In genomic region chr9:129751841-129752801, GRCh38 we compare ENCODE assay signal across 2 cellular contexts.
TF ChIP-seq lines count a peak whose summit lies in the region.

No MANE protein-coding gene starts in this region.

TF ChIP-seq in K562, 482 proteins besides CTCF, POLR2A, EP300 and RAD21:
- TF ChIP-seq ZFP91 (CRISPR knock-in tag; IDR thresholded peaks at IDR 0.05) (no peak), HOXB6 (CRISPR knock-in tag; IDR thresholded peaks at IDR 0.05; ENCODE audit: borderline replicate concordance) (no peak), SMARCA5 (IDR thresholded peaks at IDR 0.05) (no peak), KAT2B (IDR thresholded peaks at IDR 0.05; ENCODE audit: low read depth, low read length) (no peak), U2AF2 (optimal IDR thresholded peaks at IDR 0.05; ENCODE audit: low read depth, low read length) (no peak), NFIC (IDR thresholded peaks at IDR 0.05) (peak; percentile 89), ID3 (CRISPR knock-in tag; IDR thresholded peaks at IDR 0.05) (no peak), ID3 (tag; IDR thresholded peaks at IDR 0.05) (no peak), ZNF77 (CRISPR knock-in tag; IDR thresholded peaks at IDR 0.05) (no peak), PYGO2 (tag; IDR thresholded peaks at IDR 0.05) (no peak), ZNF449 (CRISPR knock-in tag; IDR thresholded peaks at IDR 0.05) (no peak), STAG1 (CRISPR knock-in tag; IDR thresholded peaks at IDR 0.05; ENCODE audit: borderline replicate concordance) (0 out of 2 replicates have a peak, but pooled peaks have one; percentile 12)

TF ChIP-seq in HepG2, 621 proteins besides CTCF, POLR2A, EP300 and RAD21:
- TF ChIP-seq HOXA7 (CRISPR knock-in tag; IDR thresholded peaks at IDR 0.05) (no peak), SMAD9 (CRISPR knock-in tag; IDR thresholded peaks at IDR 0.05) (no peak), ZNF225 (CRISPR knock-in tag; IDR thresholded peaks at IDR 0.05) (no peak), ZNF318 (CRISPR knock-in tag; IDR thresholded peaks at IDR 0.05) (no peak), ZFP82 (CRISPR knock-in tag; IDR thresholded peaks at IDR 0.05; ENCODE audit: borderline replicate concordance) (no peak), ZHX2 (IDR thresholded peaks at IDR 0.05; ENCODE audit: low read depth) (no peak), ZHX2 (CRISPR knock-in tag; IDR thresholded peaks at IDR 0.05; ENCODE audit: borderline replicate concordance) (no peak), ZNF350 (CRISPR knock-in tag; IDR thresholded peaks at IDR 0.05; ENCODE audit: borderline replicate concordance, low read depth) (no peak), ZNF503 (CRISPR knock-in tag; IDR thresholded peaks at IDR 0.05) (no peak), ZNF432 (CRISPR knock-in tag; IDR thresholded peaks at IDR 0.05; ENCODE audit: borderline replicate concordance) (no peak), ZNF33B (CRISPR knock-in tag; IDR thresholded peaks at IDR 0.05) (no peak), KAT2B (IDR thresholded peaks at IDR 0.05; ENCODE audit: borderline replicate concordance, low read depth, low read length) (no peak), MYC (CRISPR knock-in tag; IDR thresholded peaks at IDR 0.05; ENCODE audit: borderline replicate concordance) (no peak), SNRNP70 (IDR thresholded peaks at IDR 0.05; ENCODE audit: low read depth, low read length) (no peak), SYNCRIP (IDR thresholded peaks at IDR 0.05; ENCODE audit: insufficient read depth, low read depth, low read length) (no peak), ZBTB20 (CRISPR knock-in tag; IDR thresholded peaks at IDR 0.05; ENCODE audit: borderline replicate concordance, low read depth) (no peak), ZNF576 (CRISPR knock-in tag; IDR thresholded peaks at IDR 0.05) (no peak)
TF ChIP-seq in HepG2: peak in this region for 0.
